1 cellular context compared by ENCODE assay signal in the genomic region with DNA sequence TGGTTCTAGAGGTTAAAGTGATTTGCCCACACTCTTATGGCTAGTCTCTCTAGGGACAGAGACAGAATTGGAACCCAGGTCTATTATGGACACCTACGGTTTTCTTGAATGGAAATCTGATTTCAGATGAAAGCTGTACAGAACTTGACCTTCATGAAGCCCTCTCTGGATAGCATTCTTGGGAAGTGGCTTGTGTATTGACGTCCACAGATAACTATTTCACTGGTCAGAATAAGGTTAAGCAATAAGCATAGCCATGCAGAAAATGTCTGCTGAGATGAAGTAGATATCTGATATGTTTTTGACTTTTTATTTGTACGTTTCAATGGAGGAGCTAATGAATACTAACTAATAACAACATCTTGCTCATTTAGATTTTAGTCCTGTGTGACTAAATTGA.
A peak's percentile ranks its signal among the peaks of the same experiment; 100 is the strongest.
TF ChIP-seq lines count a peak whose summit lies in the region.

No MANE protein-coding gene starts in this region.

TF ChIP-seq in HepG2, 621 proteins besides CTCF, POLR2A, EP300 and RAD21:
- TF ChIP-seq ZKSCAN8 (CRISPR knock-in tag; IDR thresholded peaks at IDR 0.05; ENCODE audit: borderline replicate concordance) = no peak
- TF ChIP-seq SOX6 (IDR thresholded peaks at IDR 0.05) = no peak
- TF ChIP-seq SOX6 (CRISPR knock-in tag; IDR thresholded peaks at IDR 0.05) = no peak
- TF ChIP-seq ZNF619 (CRISPR knock-in tag; IDR thresholded peaks at IDR 0.05) = no peak
- TF ChIP-seq CEBPB (IDR thresholded peaks at IDR 0.05; ENCODE audit: borderline replicate concordance, low read depth, low read length) = peak; percentile 67; the same call in 1 of the 2 replicates
- no peak for TF ChIP-seq ZNF563 (CRISPR knock-in tag; IDR thresholded peaks at IDR 0.05)
- TF ChIP-seq CEBPG (CRISPR knock-in tag; IDR thresholded peaks at IDR 0.05) = 0 out of 2 replicates have a peak, but pooled peaks have one; percentile 21
- no peak for TF ChIP-seq ZFP41 (CRISPR knock-in tag; IDR thresholded peaks at IDR 0.05; ENCODE audit: borderline replicate concordance)
- TF ChIP-seq TCF12 (IDR thresholded peaks at IDR 0.05) = no peak
- no peak for TF ChIP-seq TCF12 (CRISPR knock-in tag; IDR thresholded peaks at IDR 0.05)
- TF ChIP-seq ZNF329 (CRISPR knock-in tag; IDR thresholded peaks at IDR 0.05; ENCODE audit: low read depth) = no peak
- TF ChIP-seq ZNF260 (CRISPR knock-in tag; IDR thresholded peaks at IDR 0.05; ENCODE audit: borderline replicate concordance, low read depth) = no peak
- TF ChIP-seq NFE2 (CRISPR knock-in tag; IDR thresholded peaks at IDR 0.05) = no peak
